25 cellular contexts compared by ENCODE assay signal in the genomic region with DNA sequence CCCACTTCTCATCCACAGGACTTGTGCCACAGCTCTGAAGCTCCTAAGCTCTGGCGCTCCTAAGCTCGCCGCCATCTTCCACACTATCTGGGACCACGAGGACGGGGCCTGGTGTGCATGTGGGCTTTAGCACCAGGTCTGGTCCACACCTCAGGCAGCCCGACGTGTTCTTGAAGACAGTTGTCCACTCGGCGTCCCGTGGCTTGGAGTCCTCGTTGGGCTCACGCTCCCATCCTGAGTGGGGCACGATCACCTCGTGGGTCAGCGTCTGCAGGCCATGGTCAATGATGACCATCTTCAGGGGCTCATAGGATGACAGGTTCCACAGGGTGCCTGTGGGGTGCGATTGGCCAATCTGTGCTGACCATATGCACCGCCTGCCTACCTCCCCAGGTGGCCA.
"Had no signal": no experiment of that assay in that cellular context is flagged by ENCODE, and none has a peak within 500 bp of the region (broad histone marks: within the 10 kb centered on the region; RNA-seq: fewer than 3 reads in every experiment).

No MANE protein-coding gene starts in this region.

- H2AFZ ChIP-seq: hepatocyte had no signal

- H3K79me2 ChIP-seq: hepatocyte had no signal

- H3K27ac ChIP-seq: coronary artery, esophagus muscularis mucosa, foreskin keratinocyte, gastroesophageal sphincter, heart left ventricle, hepatocyte, left lung, lower lobe of right lung had no signal

- ATAC-seq: foreskin keratinocyte, gastroesophageal sphincter, heart left ventricle, left colon, left lung, left ventricle myocardium superior, lower lobe of right lung, mucosa of descending colon had no signal

- DNase-seq: dermis blood vessel endothelial cell; dorsolateral prefrontal cortex; effector CD4-positive, alpha-beta T cell; effector memory CD4-positive, alpha-beta T cell; foreskin keratinocyte; heart left ventricle; hypothalamus; immature natural killer cell; islet precursor cell; kidney; kidney glomerular epithelial cell; left colon; left ventricle myocardium superior; lower lobe of right lung; mesenchymal stem cell; mucosa of descending colon; naive B cell had no signal

- H3K27me3 ChIP-seq: dorsolateral prefrontal cortex, esophagus muscularis mucosa, foreskin keratinocyte, gastroesophageal sphincter, heart left ventricle, hepatocyte, left lung had no signal

- H3K4me2 ChIP-seq: hepatocyte had no signal

- H3K4me1 ChIP-seq: lower lobe of right lung had no signal

- H3K9me3 ChIP-seq: esophagus muscularis mucosa, gastroesophageal sphincter, heart left ventricle, left lung, lower lobe of right lung, mucosa of descending colon had no signal

- H3K4me3 ChIP-seq: coronary artery, dorsolateral prefrontal cortex, esophagus muscularis mucosa, gastroesophageal sphincter, heart left ventricle, hepatocyte, left lung, lower lobe of right lung, mucosa of descending colon had no signal

- FAIRE-seq: colon, endothelial cell of umbilical vein, frontal cortex, kidney had no signal
